Comparison of ENCODE assay signal across 1 cellular context in genomic region chr7:16420649-16421332, GRCh38.
TF ChIP-seq lines count a peak whose summit lies in the region.

No MANE protein-coding gene starts in this region.

TF ChIP-seq in H1, 55 proteins besides CTCF, POLR2A, EP300 and RAD21 (continued from another document):
- TF ChIP-seq PHF8 (conservative IDR thresholded peaks at IDR 0.05; ENCODE audit: low read depth, low read length) (peak; percentile 58), CHD1 (IDR thresholded peaks at IDR 0.05; ENCODE audit: low read depth, low read length) (no peak), TAF1 (IDR thresholded peaks at IDR 0.05; ENCODE audit: low read depth, low read length) (peak; percentile 67; the same call in 1 of the 2 replicates), GABPA (IDR thresholded peaks at IDR 0.05; ENCODE audit: borderline replicate concordance, insufficient read depth, low read length) (no peak), SP2 (IDR thresholded peaks at IDR 0.05; ENCODE audit: low read length) (no peak), KDM4A (IDR thresholded peaks at IDR 0.05; ENCODE audit: low read depth, low read length, severe bottlenecking) (peak; percentile 92), SP4 (IDR thresholded peaks at IDR 0.05; ENCODE audit: low read length) (no peak), CBX8 (IDR thresholded peaks at IDR 0.05; ENCODE audit: borderline replicate concordance, low read depth, low read length) (no peak), CBX5 (IDR thresholded peaks at IDR 0.05; ENCODE audit: low read depth, low read length) (no peak), BCL11A (IDR thresholded peaks at IDR 0.05; ENCODE audit: low read depth in 2 of 2, low read length in 2 of 2) (no peak), TBP (IDR thresholded peaks at IDR 0.05; ENCODE audit: low read depth, low read length) (peak; percentile 62; the same call in 1 of the 2 replicates), NANOG (IDR thresholded peaks at IDR 0.05; ENCODE audit: insufficient read depth, low read depth, low read length, poor library complexity, severe bottlenecking) (no peak), NRF1 (IDR thresholded peaks at IDR 0.05; ENCODE audit: low read depth, low read length) (peak; percentile 34; the same call in 1 of the 2 replicates), JUN (IDR thresholded peaks at IDR 0.05; ENCODE audit: low read depth, low read length) (no peak), CEBPB (IDR thresholded peaks at IDR 0.05; ENCODE audit: low read depth, low read length) (no peak), ASH2L (IDR thresholded peaks at IDR 0.05; ENCODE audit: low read length) (peak; percentile 97), BACH1 (IDR thresholded peaks at IDR 0.05; ENCODE audit: low read length) (no peak), CHD2 (IDR thresholded peaks at IDR 0.05; ENCODE audit: low read length) (peak; percentile 83), RNF2 (IDR thresholded peaks at IDR 0.05; ENCODE audit: borderline replicate concordance, low read depth, low read length, missing control alignments, poor library complexity, severe bottlenecking) (no peak), SRF (IDR thresholded peaks at IDR 0.05; ENCODE audit: low read depth, low read length) (no peak), EZH2 (IDR thresholded peaks at IDR 0.05; ENCODE audit: low read depth, low read length, severe bottlenecking) (peak; percentile 26), ZNF274 (IDR thresholded peaks at IDR 0.05; ENCODE audit: borderline replicate concordance, extremely low read depth, low read length) (no peak), KDM1A (IDR thresholded peaks at IDR 0.05; ENCODE audit: borderline replicate concordance, low read length) (peak; percentile 64; the same call in 1 of the 2 replicates), JUND (IDR thresholded peaks at IDR 0.05; ENCODE audit: low read length) (no peak), CTBP2 (IDR thresholded peaks at IDR 0.05; ENCODE audit: borderline replicate concordance, insufficient read depth, insufficient read length, low read length) (peak; percentile 94), SIN3A (conservative IDR thresholded peaks at IDR 0.05 in 1 of 2, IDR thresholded peaks at IDR 0.05 in 1 of 2; ENCODE audit: low read depth in 1 of 2, low read length in 2 of 2) (peak in 1 of 2 experiments; percentile 24; a peak in 1 of 4 replicates)
- TF ChIP-seq, protein P1, sequence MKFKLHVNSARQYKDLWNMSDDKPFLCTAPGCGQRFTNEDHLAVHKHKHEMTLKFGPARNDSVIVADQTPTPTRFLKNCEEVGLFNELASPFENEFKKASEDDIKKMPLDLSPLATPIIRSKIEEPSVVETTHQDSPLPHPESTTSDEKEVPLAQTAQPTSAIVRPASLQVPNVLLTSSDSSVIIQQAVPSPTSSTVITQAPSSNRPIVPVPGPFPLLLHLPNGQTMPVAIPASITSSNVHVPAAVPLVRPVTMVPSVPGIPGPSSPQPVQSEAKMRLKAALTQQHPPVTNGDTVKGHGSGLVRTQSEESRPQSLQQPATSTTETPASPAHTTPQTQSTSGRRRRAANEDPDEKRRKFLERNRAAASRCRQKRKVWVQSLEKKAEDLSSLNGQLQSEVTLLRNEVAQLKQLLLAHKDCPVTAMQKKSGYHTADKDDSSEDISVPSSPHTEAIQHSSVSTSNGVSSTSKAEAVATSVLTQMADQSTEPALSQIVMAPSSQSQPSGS (IDR thresholded peaks at IDR 0.05; ENCODE audit: low read length) = no peak
- TF ChIP-seq, protein P2, sequence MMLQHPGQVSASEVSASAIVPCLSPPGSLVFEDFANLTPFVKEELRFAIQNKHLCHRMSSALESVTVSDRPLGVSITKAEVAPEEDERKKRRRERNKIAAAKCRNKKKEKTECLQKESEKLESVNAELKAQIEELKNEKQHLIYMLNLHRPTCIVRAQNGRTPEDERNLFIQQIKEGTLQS (IDR thresholded peaks at IDR 0.05; ENCODE audit: insufficient read depth, low read depth, low read length) = no peak
- TF ChIP-seq, protein P3, sequence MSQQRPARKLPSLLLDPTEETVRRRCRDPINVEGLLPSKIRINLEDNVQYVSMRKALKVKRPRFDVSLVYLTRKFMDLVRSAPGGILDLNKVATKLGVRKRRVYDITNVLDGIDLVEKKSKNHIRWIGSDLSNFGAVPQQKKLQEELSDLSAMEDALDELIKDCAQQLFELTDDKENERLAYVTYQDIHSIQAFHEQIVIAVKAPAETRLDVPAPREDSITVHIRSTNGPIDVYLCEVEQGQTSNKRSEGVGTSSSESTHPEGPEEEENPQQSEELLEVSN (IDR thresholded peaks at IDR 0.05) = no peak
TF ChIP-seq in H1: peak in this region for 14.
